In the genomic region with DNA sequence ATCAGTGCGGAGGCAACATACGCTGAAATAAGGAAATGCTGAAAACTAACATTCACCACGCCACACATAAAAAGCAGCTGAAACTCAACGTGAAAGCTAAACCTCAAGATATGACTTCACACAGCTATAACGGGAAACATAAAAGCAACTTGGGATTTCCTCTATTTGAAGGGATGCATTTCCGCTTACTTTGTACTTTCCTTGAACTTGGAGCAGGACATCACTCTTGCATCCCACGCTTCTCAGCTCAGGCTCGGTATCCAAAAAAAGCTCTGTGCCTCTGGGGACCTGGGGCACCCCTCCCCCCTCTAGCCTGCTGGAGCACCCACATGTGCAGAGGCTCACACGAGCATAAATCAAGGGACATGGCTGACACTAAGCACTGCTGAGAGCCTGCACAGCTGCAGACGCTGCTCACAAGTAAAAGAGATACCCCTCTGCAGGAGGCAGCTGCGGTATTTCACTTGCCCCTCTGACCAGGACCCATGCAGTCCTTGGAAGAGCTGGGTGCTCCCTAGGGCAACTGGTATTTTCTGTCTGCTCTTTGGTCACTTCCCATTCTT, we compare ENCODE assay signal across 1 cellular context.
TF ChIP-seq lines count a peak whose summit lies in the region.

No MANE protein-coding gene starts in this region.

TF ChIP-seq in GM12878, 131 proteins besides CTCF, POLR2A, EP300 and RAD21 (continued from another document):
- TF ChIP-seq, protein P1, sequence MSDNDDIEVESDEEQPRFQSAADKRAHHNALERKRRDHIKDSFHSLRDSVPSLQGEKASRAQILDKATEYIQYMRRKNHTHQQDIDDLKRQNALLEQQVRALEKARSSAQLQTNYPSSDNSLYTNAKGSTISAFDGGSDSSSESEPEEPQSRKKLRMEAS (IDR thresholded peaks at IDR 0.05; ENCODE audit: low read depth, low read length) = peak; percentile 37; the same call in 1 of the 2 replicates
- TF ChIP-seq FOXK2 (IDR thresholded peaks at IDR 0.05) (no peak), KAT2A (conservative IDR thresholded peaks at IDR 0.05; ENCODE audit: control insufficient read depth, low read depth, low read length) (no peak), GATAD2B (conservative IDR thresholded peaks at IDR 0.05; ENCODE audit: low read depth) (peak; percentile 80), RELA (IDR thresholded peaks at IDR 0.05; ENCODE audit: borderline replicate concordance, partially characterized antibody) (peak; percentile 35), NFXL1 (IDR thresholded peaks at IDR 0.05; ENCODE audit: borderline replicate concordance) (no peak), MTA3 (IDR thresholded peaks at IDR 0.05; ENCODE audit: borderline replicate concordance, low read length) (peak; percentile 79; the same call in 1 of the 2 replicates), IKZF1 (conservative IDR thresholded peaks at IDR 0.05) (peak; percentile 98), JUNB (IDR thresholded peaks at IDR 0.05) (peak; percentile 71), RB1 (IDR thresholded peaks at IDR 0.05; ENCODE audit: borderline replicate concordance) (0 out of 2 replicates have a peak, but pooled peaks have one; percentile 72), EED (IDR thresholded peaks at IDR 0.05; ENCODE audit: low read depth) (peak; percentile 95), CHD2 (IDR thresholded peaks at IDR 0.05; ENCODE audit: borderline replicate concordance, low read depth, low read length) (peak; percentile 74), ATF7 (IDR thresholded peaks at IDR 0.05; ENCODE audit: low read depth) (peak; percentile 96), IKZF2 (IDR thresholded peaks at IDR 0.05) (peak; percentile 97 to 98), MEF2A (IDR thresholded peaks at IDR 0.05; ENCODE audit: insufficient read depth, low read depth, low read length) (peak; percentile 92), MTA2 (IDR thresholded peaks at IDR 0.05; ENCODE audit: low read depth) (peak; percentile 79; the same call in 1 of the 2 replicates), BCL11A (IDR thresholded peaks at IDR 0.05; ENCODE audit: low read depth, low read length) (0 out of 2 replicates have a peak, but pooled peaks have one; percentile 12), ZNF207 (IDR thresholded peaks at IDR 0.05; ENCODE audit: borderline replicate concordance) (peak; percentile 31; the same call in 1 of the 2 replicates), ZNF24 (IDR thresholded peaks at IDR 0.05) (no peak), SMAD1 (IDR thresholded peaks at IDR 0.05; ENCODE audit: low read depth, partially characterized antibody) (peak; percentile 36), NFIC (IDR thresholded peaks at IDR 0.05; ENCODE audit: low read depth, low read length) (peak; percentile 75), TARDBP (IDR thresholded peaks at IDR 0.05; ENCODE audit: borderline replicate concordance) (no peak), NR2F1 (conservative IDR thresholded peaks at IDR 0.05) (0 out of 2 replicates have a peak, but pooled peaks have one; percentile 15), PML (IDR thresholded peaks at IDR 0.05; ENCODE audit: low read length) (0 out of 2 replicates have a peak, but pooled peaks have one; percentile 23), CREB1 (IDR thresholded peaks at IDR 0.05; ENCODE audit: low read depth) (peak; percentile 76), LARP7 (IDR thresholded peaks at IDR 0.05) (peak; percentile 40; the same call in 1 of the 2 replicates), SP1 (IDR thresholded peaks at IDR 0.05; ENCODE audit: low read depth, low read length) (no peak), ASH2L (IDR thresholded peaks at IDR 0.05; ENCODE audit: borderline replicate concordance, low read depth) (no peak), CBFB (IDR thresholded peaks at IDR 0.05; ENCODE audit: low read depth) (peak; percentile 50; the same call in 1 of the 2 replicates), CREM (IDR thresholded peaks at IDR 0.05; ENCODE audit: low read depth) (peak; percentile 73), JUND (IDR thresholded peaks at IDR 0.05; ENCODE audit: low read depth, low read length) (no peak)
- TF ChIP-seq, protein P2, sequence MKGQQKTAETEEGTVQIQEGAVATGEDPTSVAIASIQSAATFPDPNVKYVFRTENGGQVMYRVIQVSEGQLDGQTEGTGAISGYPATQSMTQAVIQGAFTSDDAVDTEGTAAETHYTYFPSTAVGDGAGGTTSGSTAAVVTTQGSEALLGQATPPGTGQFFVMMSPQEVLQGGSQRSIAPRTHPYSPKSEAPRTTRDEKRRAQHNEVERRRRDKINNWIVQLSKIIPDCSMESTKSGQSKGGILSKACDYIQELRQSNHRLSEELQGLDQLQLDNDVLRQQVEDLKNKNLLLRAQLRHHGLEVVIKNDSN (IDR thresholded peaks at IDR 0.05; ENCODE audit: borderline replicate concordance, extremely low read length, insufficient read depth, low read depth, low read length) = no peak
- TF ChIP-seq, protein P3, sequence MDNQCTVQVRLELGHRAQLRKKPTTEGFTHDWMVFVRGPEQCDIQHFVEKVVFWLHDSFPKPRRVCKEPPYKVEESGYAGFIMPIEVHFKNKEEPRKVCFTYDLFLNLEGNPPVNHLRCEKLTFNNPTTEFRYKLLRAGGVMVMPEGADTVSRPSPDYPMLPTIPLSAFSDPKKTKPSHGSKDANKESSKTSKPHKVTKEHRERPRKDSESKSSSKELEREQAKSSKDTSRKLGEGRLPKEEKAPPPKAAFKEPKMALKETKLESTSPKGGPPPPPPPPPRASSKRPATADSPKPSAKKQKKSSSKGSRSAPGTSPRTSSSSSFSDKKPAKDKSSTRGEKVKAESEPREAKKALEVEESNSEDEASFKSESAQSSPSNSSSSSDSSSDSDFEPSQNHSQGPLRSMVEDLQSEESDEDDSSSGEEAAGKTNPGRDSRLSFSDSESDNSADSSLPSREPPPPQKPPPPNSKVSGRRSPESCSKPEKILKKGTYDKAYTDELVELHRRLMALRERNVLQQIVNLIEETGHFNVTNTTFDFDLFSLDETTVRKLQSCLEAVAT (IDR thresholded peaks at IDR 0.05) = peak; percentile 65; the same call in 1 of the 2 replicates
- TF ChIP-seq, protein P4, sequence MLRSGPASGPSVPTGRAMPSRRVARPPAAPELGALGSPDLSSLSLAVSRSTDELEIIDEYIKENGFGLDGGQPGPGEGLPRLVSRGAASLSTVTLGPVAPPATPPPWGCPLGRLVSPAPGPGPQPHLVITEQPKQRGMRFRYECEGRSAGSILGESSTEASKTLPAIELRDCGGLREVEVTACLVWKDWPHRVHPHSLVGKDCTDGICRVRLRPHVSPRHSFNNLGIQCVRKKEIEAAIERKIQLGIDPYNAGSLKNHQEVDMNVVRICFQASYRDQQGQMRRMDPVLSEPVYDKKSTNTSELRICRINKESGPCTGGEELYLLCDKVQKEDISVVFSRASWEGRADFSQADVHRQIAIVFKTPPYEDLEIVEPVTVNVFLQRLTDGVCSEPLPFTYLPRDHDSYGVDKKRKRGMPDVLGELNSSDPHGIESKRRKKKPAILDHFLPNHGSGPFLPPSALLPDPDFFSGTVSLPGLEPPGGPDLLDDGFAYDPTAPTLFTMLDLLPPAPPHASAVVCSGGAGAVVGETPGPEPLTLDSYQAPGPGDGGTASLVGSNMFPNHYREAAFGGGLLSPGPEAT (IDR thresholded peaks at IDR 0.05; ENCODE audit: low read depth) = peak; percentile 90
- TF ChIP-seq, protein P5, sequence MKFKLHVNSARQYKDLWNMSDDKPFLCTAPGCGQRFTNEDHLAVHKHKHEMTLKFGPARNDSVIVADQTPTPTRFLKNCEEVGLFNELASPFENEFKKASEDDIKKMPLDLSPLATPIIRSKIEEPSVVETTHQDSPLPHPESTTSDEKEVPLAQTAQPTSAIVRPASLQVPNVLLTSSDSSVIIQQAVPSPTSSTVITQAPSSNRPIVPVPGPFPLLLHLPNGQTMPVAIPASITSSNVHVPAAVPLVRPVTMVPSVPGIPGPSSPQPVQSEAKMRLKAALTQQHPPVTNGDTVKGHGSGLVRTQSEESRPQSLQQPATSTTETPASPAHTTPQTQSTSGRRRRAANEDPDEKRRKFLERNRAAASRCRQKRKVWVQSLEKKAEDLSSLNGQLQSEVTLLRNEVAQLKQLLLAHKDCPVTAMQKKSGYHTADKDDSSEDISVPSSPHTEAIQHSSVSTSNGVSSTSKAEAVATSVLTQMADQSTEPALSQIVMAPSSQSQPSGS (IDR thresholded peaks at IDR 0.05; ENCODE audit: low read length) = peak; percentile 77; the same call in 1 of the 2 replicates
- TF ChIP-seq, protein P6, sequence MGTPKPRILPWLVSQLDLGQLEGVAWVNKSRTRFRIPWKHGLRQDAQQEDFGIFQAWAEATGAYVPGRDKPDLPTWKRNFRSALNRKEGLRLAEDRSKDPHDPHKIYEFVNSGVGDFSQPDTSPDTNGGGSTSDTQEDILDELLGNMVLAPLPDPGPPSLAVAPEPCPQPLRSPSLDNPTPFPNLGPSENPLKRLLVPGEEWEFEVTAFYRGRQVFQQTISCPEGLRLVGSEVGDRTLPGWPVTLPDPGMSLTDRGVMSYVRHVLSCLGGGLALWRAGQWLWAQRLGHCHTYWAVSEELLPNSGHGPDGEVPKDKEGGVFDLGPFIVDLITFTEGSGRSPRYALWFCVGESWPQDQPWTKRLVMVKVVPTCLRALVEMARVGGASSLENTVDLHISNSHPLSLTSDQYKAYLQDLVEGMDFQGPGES (IDR thresholded peaks at IDR 0.05) = no peak
- TF ChIP-seq, protein P7, sequence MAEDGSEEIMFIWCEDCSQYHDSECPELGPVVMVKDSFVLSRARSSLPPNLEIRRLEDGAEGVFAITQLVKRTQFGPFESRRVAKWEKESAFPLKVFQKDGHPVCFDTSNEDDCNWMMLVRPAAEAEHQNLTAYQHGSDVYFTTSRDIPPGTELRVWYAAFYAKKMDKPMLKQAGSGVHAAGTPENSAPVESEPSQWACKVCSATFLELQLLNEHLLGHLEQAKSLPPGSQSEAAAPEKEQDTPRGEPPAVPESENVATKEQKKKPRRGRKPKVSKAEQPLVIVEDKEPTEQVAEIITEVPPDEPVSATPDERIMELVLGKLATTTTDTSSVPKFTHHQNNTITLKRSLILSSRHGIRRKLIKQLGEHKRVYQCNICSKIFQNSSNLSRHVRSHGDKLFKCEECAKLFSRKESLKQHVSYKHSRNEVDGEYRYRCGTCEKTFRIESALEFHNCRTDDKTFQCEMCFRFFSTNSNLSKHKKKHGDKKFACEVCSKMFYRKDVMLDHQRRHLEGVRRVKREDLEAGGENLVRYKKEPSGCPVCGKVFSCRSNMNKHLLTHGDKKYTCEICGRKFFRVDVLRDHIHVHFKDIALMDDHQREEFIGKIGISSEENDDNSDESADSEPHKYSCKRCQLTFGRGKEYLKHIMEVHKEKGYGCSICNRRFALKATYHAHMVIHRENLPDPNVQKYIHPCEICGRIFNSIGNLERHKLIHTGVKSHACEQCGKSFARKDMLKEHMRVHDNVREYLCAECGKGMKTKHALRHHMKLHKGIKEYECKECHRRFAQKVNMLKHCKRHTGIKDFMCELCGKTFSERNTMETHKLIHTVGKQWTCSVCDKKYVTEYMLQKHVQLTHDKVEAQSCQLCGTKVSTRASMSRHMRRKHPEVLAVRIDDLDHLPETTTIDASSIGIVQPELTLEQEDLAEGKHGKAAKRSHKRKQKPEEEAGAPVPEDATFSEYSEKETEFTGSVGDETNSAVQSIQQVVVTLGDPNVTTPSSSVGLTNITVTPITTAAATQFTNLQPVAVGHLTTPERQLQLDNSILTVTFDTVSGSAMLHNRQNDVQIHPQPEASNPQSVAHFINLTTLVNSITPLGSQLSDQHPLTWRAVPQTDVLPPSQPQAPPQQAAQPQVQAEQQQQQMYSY (CRISPR knock-in tag; IDR thresholded peaks at IDR 0.05) = no peak
- TF ChIP-seq, protein P8, sequence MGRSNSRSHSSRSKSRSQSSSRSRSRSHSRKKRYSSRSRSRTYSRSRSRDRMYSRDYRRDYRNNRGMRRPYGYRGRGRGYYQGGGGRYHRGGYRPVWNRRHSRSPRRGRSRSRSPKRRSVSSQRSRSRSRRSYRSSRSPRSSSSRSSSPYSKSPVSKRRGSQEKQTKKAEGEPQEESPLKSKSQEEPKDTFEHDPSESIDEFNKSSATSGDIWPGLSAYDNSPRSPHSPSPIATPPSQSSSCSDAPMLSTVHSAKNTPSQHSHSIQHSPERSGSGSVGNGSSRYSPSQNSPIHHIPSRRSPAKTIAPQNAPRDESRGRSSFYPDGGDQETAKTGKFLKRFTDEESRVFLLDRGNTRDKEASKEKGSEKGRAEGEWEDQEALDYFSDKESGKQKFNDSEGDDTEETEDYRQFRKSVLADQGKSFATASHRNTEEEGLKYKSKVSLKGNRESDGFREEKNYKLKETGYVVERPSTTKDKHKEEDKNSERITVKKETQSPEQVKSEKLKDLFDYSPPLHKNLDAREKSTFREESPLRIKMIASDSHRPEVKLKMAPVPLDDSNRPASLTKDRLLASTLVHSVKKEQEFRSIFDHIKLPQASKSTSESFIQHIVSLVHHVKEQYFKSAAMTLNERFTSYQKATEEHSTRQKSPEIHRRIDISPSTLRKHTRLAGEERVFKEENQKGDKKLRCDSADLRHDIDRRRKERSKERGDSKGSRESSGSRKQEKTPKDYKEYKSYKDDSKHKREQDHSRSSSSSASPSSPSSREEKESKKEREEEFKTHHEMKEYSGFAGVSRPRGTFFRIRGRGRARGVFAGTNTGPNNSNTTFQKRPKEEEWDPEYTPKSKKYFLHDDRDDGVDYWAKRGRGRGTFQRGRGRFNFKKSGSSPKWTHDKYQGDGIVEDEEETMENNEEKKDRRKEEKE (IDR thresholded peaks at IDR 0.05) = no peak
